Comparison of ENCODE assay signal across 1 cellular context in genomic region chr1:160376525-160377131, GRCh38.
TF ChIP-seq lines count a peak whose summit lies in the region.

No MANE protein-coding gene starts in this region.

TF ChIP-seq in GM12878, 131 proteins besides CTCF, POLR2A, EP300 and RAD21:
- TF ChIP-seq NBN (IDR thresholded peaks at IDR 0.05) (0 out of 2 replicates have a peak, but pooled peaks have one; percentile 33), CBX5 (IDR thresholded peaks at IDR 0.05; ENCODE audit: low read depth) (no peak), IKZF2 (IDR thresholded peaks at IDR 0.05) (0 out of 4 replicates have a peak, but pooled peaks of 1 of the 2 experiments have one; percentile 11), DPF2 (IDR thresholded peaks at IDR 0.05) (0 out of 2 replicates have a peak, but pooled peaks have one; percentile 12), EGR1 (IDR thresholded peaks at IDR 0.05; ENCODE audit: borderline replicate concordance in 1 of 2, low read depth in 2 of 2, low read length in 2 of 2) (no peak), PKNOX1 (IDR thresholded peaks at IDR 0.05) (peak; percentile 39; the same call in 1 of the 2 replicates), ZNF592 (IDR thresholded peaks at IDR 0.05) (0 out of 2 replicates have a peak, but pooled peaks have one; percentile 33), SMC3 (IDR thresholded peaks at IDR 0.05; ENCODE audit: borderline replicate concordance, low read length) (peak; percentile 90), YY1 (IDR thresholded peaks at IDR 0.05; ENCODE audit: low read depth, low read length) (peak; percentile 58; the same call in 1 of the 2 replicates), LARP7 (IDR thresholded peaks at IDR 0.05) (peak; percentile 23; the same call in 1 of the 2 replicates), POU2F2 (IDR thresholded peaks at IDR 0.05; ENCODE audit: borderline replicate concordance, low read depth, low read length) (0 out of 3 replicates have a peak, but pooled peaks have one; percentile 31), IRF4 (IDR thresholded peaks at IDR 0.05; ENCODE audit: low read depth, low read length) (peak; percentile 40; the same call in 1 of the 2 replicates), SMARCA5 (IDR thresholded peaks at IDR 0.05) (peak; percentile 59), IKZF1 (conservative IDR thresholded peaks at IDR 0.05) (no peak), BHLHE40 (IDR thresholded peaks at IDR 0.05; ENCODE audit: borderline replicate concordance in 1 of 2, low read depth in 2 of 2, low read length in 1 of 2) (0 out of 4 replicates have a peak, but pooled peaks of 1 of the 2 experiments have one; percentile 22)
